9 cellular contexts compared by ENCODE assay signal in genomic region chr19:45882652-45883585, GRCh38. TPM values are rescaled to one million over a fixed set of nuclear protein-coding genes. Genes with fewer than 3 reads are reported as not detected.
DNase-seq lines count a peak whose midpoint lies in the region; ATAC-seq, FAIRE-seq and TF ChIP-seq lines count a peak whose summit lies in the region.
"Had no signal": no experiment of that assay in that cellular context is flagged by ENCODE, and none has a peak within 500 bp of the region (broad histone marks: within the 10 kb centered on the region; RNA-seq: fewer than 3 reads in every experiment).

No MANE protein-coding gene starts in this region.

- peaks cover 22% of the 10 kb centered on the region for H3K4me1 Mint-ChIP-seq in endothelial cell (ENCODE audit: unreplicated experiment)

- no peak overlapping the region for H3K27ac ChIP-seq in mesodermal cell (ENCODE audit: low read depth, low read length, severe bottlenecking)

- peaks cover 15% of the 10 kb centered on the region for H3K36me3 ChIP-seq in mesodermal cell (ENCODE audit: control insufficient read depth, insufficient read depth, low read length)

- DNase-seq in D721Med (ENCODE audit: insufficient read length, low spot score) (peak; percentile 82), HFF-Myc (ENCODE audit: extremely low read depth, low read depth) (peak; percentile 69), NOMO-1 treated with DMSO at 0.1 percent for 48 hours (lab: John Stamatoyannopoulos, UW; ENCODE audit: unreplicated experiment) (peak; percentile 81), endothelial cell (ENCODE audit: low spot score) (peak; percentile 94)
- peak; percentile 66 to 71 (median 68) for DNase-seq in activated CD8-positive, alpha-beta memory T cell treated with anti-CD3 and anti-CD28 coated beads for 48 hours (ENCODE audit: low read depth in 2 of 3, low spot score in 2 of 3)
- peak; percentile 57 for DNase-seq in stimulated activated CD8-positive, alpha-beta memory T cell treated with anti-CD3 and anti-CD28 coated beads, Interleukin-15, amount 100 ng/mL, for 1 hour (ENCODE audit: low read depth)

- peaks cover 21% of the 10 kb centered on the region for H3K27me3 Mint-ChIP-seq in endothelial cell (ENCODE audit: unreplicated experiment)

- H3K4me3 ChIP-seq in HFF-Myc (replicated peaks; ENCODE audit: low read depth, low read length) (no peak overlapping the region; the same call in 1 of the 2 replicates), mesodermal cell (ENCODE audit: extremely low read depth, insufficient read depth, low read length, poor library complexity, severe bottlenecking) (peak overlapping the region; percentile 19)

- 7 to 8% methylated on average over 37 to 38 of the region's 47 CpGs for WGBS in mesodermal cell (ENCODE audit: insufficient coverage in 2 of 2), 2 experiments

- no peak for ATAC-seq in HG02884 (IDR thresholded peaks at IDR 0.05; ENCODE audit: unreplicated experiment)

- peak overlapping the region; percentile 91 for H3K4me3 Mint-ChIP-seq in endothelial cell (ENCODE audit: unreplicated experiment)

- no peak overlapping the region for H3K27ac Mint-ChIP-seq in endothelial cell (ENCODE audit: unreplicated experiment)

- no peak for FAIRE-seq in D721Med (lab: Jason Lieb, UNC)

- H3K36me3 Mint-ChIP-seq in endothelial cell (ENCODE audit: low read depth, unreplicated experiment): no peaks in the 10 kb centered on the region

- H3K9me3 ChIP-seq in mesodermal cell (ENCODE audit: control insufficient read depth, low read length): no peaks in the 10 kb centered on the region

- H3K9me3 Mint-ChIP-seq in endothelial cell (ENCODE audit: unreplicated experiment): no peaks in the 10 kb centered on the region

- H3K4me1 ChIP-seq in mesodermal cell (ENCODE audit: control insufficient read depth, insufficient read depth, low read length, poor library complexity, severe bottlenecking): peaks cover 27% of the 10 kb centered on the region

- peak; percentile 98 for TF ChIP-seq CTCF in D721Med (IDR thresholded peaks at IDR 0.05; ENCODE audit: insufficient read depth, missing control alignments)
- peak; percentile 99 for TF ChIP-seq CTCF in HFF-Myc (IDR thresholded peaks at IDR 0.05; ENCODE audit: low read depth, low read length, missing control alignments)
- peak; percentile 87 for TF ChIP-seq CTCF in endothelial cell (IDR thresholded peaks at IDR 0.05; ENCODE audit: unreplicated experiment)

RNA-seq across cellular contexts. Expression of gene IRF2BP1, which starts 3.0 kb away (rescaled TPM):
- total RNA-seq in endothelial cell (ENCODE audit: unreplicated experiment): 17.6 TPM
- 14.2 TPM for polyA plus RNA-seq in mesodermal cell (2013, experiment 1 of 2)
- 12.7 TPM for polyA plus RNA-seq in mesodermal cell (2013, experiment 2 of 2)

RNA-seq across cellular contexts. Expression of gene FOXA3, which starts 18.8 kb away (rescaled TPM):
- total RNA-seq in endothelial cell (ENCODE audit: unreplicated experiment): 1.1 TPM
- 2.8 TPM for polyA plus RNA-seq in mesodermal cell (2013, experiment 1 of 2)
- polyA plus RNA-seq in mesodermal cell (2013, experiment 2 of 2): 2.4 TPM
- total RNA-seq: subcutaneous adipose tissue had no signal

RNA-seq across cellular contexts. Expression of gene MYPOP, which starts 19.5 kb away (rescaled TPM):
- total RNA-seq in endothelial cell (ENCODE audit: unreplicated experiment): 9.0 TPM
- 12.1 TPM for polyA plus RNA-seq in mesodermal cell (2013, experiment 1 of 2)
- 9.0 TPM for polyA plus RNA-seq in mesodermal cell (2013, experiment 2 of 2)

RNA-seq across cellular contexts. Expression of gene SYMPK, which starts 20.0 kb away (rescaled TPM):
- total RNA-seq in endothelial cell (ENCODE audit: unreplicated experiment): 70.7 TPM
- 63.0 TPM for polyA plus RNA-seq in mesodermal cell (2013, experiment 1 of 2)
- polyA plus RNA-seq in mesodermal cell (2013, experiment 2 of 2): 54.3 TPM

RNA-seq across cellular contexts. Expression of gene NANOS2, which starts 31.7 kb away (rescaled TPM):
- not detected for total RNA-seq in endothelial cell (ENCODE audit: unreplicated experiment)
- polyA plus RNA-seq in mesodermal cell (2013, experiment 1 of 2): not detected
- polyA plus RNA-seq in mesodermal cell (2013, experiment 2 of 2): not detected
- total RNA-seq: subcutaneous adipose tissue had no signal
